Comparison of ENCODE assay signal across 26 cellular contexts in the genomic region with DNA sequence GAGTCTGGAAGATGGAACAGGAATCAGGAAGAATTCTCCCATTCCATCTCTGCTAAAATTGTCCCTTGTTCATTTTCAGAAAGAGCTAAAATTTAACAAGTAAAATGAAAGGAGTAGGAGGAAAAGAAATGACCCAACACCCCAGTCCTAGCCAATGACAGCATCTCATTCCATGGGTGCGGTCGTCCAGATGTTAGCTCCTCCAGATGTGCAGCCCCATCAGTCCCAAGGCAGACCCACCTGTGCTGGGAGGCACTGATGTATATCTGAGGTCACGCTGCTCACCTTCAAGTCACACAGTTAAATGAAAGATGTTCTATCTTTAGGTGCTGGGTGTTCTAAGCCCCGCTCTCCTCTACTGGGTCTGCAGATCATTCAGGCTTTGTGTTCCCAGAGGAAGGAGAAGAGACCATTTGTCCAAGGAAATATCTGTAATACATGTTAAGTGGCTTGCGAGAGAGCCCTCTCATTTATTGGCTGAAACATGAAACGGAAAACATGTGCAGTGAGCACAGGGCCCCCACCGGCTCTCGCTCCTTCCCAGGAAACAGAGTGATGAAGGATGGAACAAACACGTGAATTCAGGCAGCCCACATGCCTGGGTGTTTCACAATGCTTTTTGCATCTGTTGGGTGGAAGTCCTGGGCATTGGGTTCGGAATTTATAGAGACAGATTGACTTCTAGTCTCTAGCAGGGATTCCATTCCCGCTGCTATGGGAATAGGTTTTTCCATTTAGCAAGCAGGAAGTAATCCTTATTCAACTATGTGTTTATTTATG.
DNase-seq lines count a peak whose midpoint lies in the region; ATAC-seq, FAIRE-seq and TF ChIP-seq lines count a peak whose summit lies in the region.
"Had no signal": no experiment of that assay in that cellular context is flagged by ENCODE, and none has a peak within 500 bp of the region (broad histone marks: within the 10 kb centered on the region; RNA-seq: fewer than 3 reads in every experiment).

No MANE protein-coding gene starts in this region.

- ATAC-seq in K562 (no peak), HG03045 (IDR thresholded peaks at IDR 0.05; ENCODE audit: unreplicated experiment) (no peak)
- no peak for ATAC-seq in naive thymus-derived CD4-positive, alpha-beta T cell
- ATAC-seq: activated naive CD8-positive, alpha-beta T cell treated with anti-CD3 and anti-CD28 coated beads, Interleukin-2, amount 50 U/mL, for 24 hours; activated T-helper 17 cell treated with anti-CD3 and anti-CD28 coated beads, Interleukin-2, amount 50 U/mL, for 72 hours; natural killer cell treated with Interleukin-12 subunit alpha and Interleukin-12 subunit beta and Interleukin-15 and Interleukin-18, amount 100 ng/mL, for 72 hours; T-cell had no signal

- in situ Hi-C loops in K562 (cut with MboI) = no loop called here

- H3K4me3 Mint-ChIP-seq in naive thymus-derived CD4-positive, alpha-beta T cell = no peak overlapping the region
- H3K4me3 Mint-ChIP-seq: activated naive CD8-positive, alpha-beta T cell treated with anti-CD3 and anti-CD28 coated beads, Interleukin-2, amount 50 U/mL, for 24 hours; activated T-helper 17 cell treated with anti-CD3 and anti-CD28 coated beads, Interleukin-2, amount 50 U/mL, for 72 hours; natural killer cell treated with Interleukin-12 subunit alpha and Interleukin-12 subunit beta and Interleukin-15 and Interleukin-18, amount 100 ng/mL, for 72 hours; T-cell had no signal

- H3K27ac Mint-ChIP-seq in naive thymus-derived CD4-positive, alpha-beta T cell = no peak overlapping the region
- H3K27ac Mint-ChIP-seq: activated naive CD8-positive, alpha-beta T cell treated with anti-CD3 and anti-CD28 coated beads, Interleukin-2, amount 50 U/mL, for 24 hours; activated T-helper 17 cell treated with anti-CD3 and anti-CD28 coated beads, Interleukin-2, amount 50 U/mL, for 72 hours; natural killer cell treated with Interleukin-12 subunit alpha and Interleukin-12 subunit beta and Interleukin-15 and Interleukin-18, amount 100 ng/mL, for 72 hours; progenitor cell of endocrine pancreas; T-cell had no signal

- no peak for TF ChIP-seq RAD21 in K562 (CRISPR knock-in tag; conservative IDR thresholded peaks at IDR 0.05 in 1 of 2, IDR thresholded peaks at IDR 0.05 in 1 of 2)

- TF ChIP-seq POLR2A in K562 (conservative IDR thresholded peaks at IDR 0.05) (no peak), lower leg skin (IDR thresholded peaks at IDR 0.05) (no peak)

- H3K27me3 Mint-ChIP-seq in naive thymus-derived CD4-positive, alpha-beta T cell = peaks cover 0 to 4% (median 0%) of the 10 kb centered on the region in 5 donors
- H3K27me3 Mint-ChIP-seq: activated naive CD8-positive, alpha-beta T cell treated with anti-CD3 and anti-CD28 coated beads, Interleukin-2, amount 50 U/mL, for 24 hours; activated T-helper 17 cell treated with anti-CD3 and anti-CD28 coated beads, Interleukin-2, amount 50 U/mL, for 72 hours had no signal

- CTCF ChIA-PET in K562 (lab: Yijun Ruan, JAX; ENCODE audit: low intra/inter-chr PET ratio) = no interaction called here
- CTCF ChIA-PET in naive thymus-derived CD4-positive, alpha-beta T cell (lab: Charles Lee) = no interaction called here

- BruUV-seq in K562 (replicated peaks; lab: Mats Ljungman, UMichigan) = no TSS peak

- no peak for TF ChIP-seq CTCF in K562 (IDR thresholded peaks at IDR 0.05 in 2 of 3, conservative IDR thresholded peaks at IDR 0.05 in 1 of 3; ENCODE audit: insufficient read depth in 2 of 3, low read depth in 1 of 3, low read length in 3 of 3)
- TF ChIP-seq CTCF in lower leg skin (IDR thresholded peaks at IDR 0.05) = no peak

- no peak overlapping the region for H3K27ac ChIP-seq in K562 (ENCODE audit: extremely low read depth, low read depth, low read length)
- no peak overlapping the region for H3K27ac ChIP-seq in naive thymus-derived CD4-positive, alpha-beta T cell (ENCODE audit: low read depth, low read length)
- H3K27ac ChIP-seq: cardiac muscle cell, heart left ventricle, spleen had no signal

- H4K20me1 ChIP-seq in K562 (replicated peaks; ENCODE audit: control insufficient read depth, insufficient read depth, low read length) = no peaks in the 10 kb centered on the region

- intact Hi-C loops in K562 (cut with micrococcal nuclease) = no loop called here
- intact Hi-C loops in lower leg skin (cut with DNase I; ENCODE audit: low total_unique reads) = no loop called here
- intact Hi-C loops in naive thymus-derived CD4-positive, alpha-beta T cell (cut with micrococcal nuclease) = no loop called here

- POLR2A ChIA-PET in K562 (lab: Yijun Ruan, JAX) = interaction anchor here (0.6 kb wide), 1 partner anchor 50 kb away, joined by 3 read pairs; no protein-coding TSS in a partner anchor
- POLR2A ChIA-PET in naive thymus-derived CD4-positive, alpha-beta T cell (lab: Charles Lee) = no interaction called here

- H3K9me1 ChIP-seq in K562 (ENCODE audit: control insufficient read depth, insufficient read depth, low read length) = no peaks in the 10 kb centered on the region

- no peak overlapping the region for H3K4me2 ChIP-seq in K562 (ENCODE audit: insufficient read depth, low read length)

- TF ChIP-seq EP300 in K562 (IDR thresholded peaks at IDR 0.05; ENCODE audit: low read length) = no peak

- H3K36me3 ChIP-seq in K562 (ENCODE audit: control insufficient read depth, insufficient read depth, low read length) = no peaks in the 10 kb centered on the region
- no peaks in the 10 kb centered on the region for H3K36me3 ChIP-seq in naive thymus-derived CD4-positive, alpha-beta T cell (ENCODE audit: control insufficient read depth in 2 of 3, insufficient read depth in 3 of 3, low read length in 3 of 3)
- H3K36me3 ChIP-seq: cardiac muscle cell, heart left ventricle, spleen had no signal

- H3K9me3 Mint-ChIP-seq in naive thymus-derived CD4-positive, alpha-beta T cell = peaks cover 0 to 2% (median 0%) of the 10 kb centered on the region in 11 donors
- H3K9me3 Mint-ChIP-seq: activated naive CD8-positive, alpha-beta T cell treated with anti-CD3 and anti-CD28 coated beads, Interleukin-2, amount 50 U/mL, for 24 hours; activated T-helper 17 cell treated with anti-CD3 and anti-CD28 coated beads, Interleukin-2, amount 50 U/mL, for 72 hours; natural killer cell treated with Interleukin-12 subunit alpha and Interleukin-12 subunit beta and Interleukin-15 and Interleukin-18, amount 100 ng/mL, for 72 hours; T-cell had no signal

- H3K9me3 ChIP-seq in K562 (replicated peaks; ENCODE audit: control insufficient read depth, insufficient read depth, low read depth, low read length) = no peaks in the 10 kb centered on the region
- H3K9me3 ChIP-seq in naive thymus-derived CD4-positive, alpha-beta T cell (ENCODE audit: control insufficient read depth in 2 of 3, low read length in 3 of 3) = no peaks in the 10 kb centered on the region
- H3K9me3 ChIP-seq: heart left ventricle, spleen had no signal

- no peaks in the 10 kb centered on the region for H3K36me3 Mint-ChIP-seq in naive thymus-derived CD4-positive, alpha-beta T cell
- H3K36me3 Mint-ChIP-seq: natural killer cell treated with Interleukin-12 subunit alpha and Interleukin-12 subunit beta and Interleukin-15 and Interleukin-18, amount 100 ng/mL, for 72 hours; T-cell had no signal

- no peak overlapping the region for H3K4me3 ChIP-seq in K562
- no peak overlapping the region for H3K4me3 ChIP-seq in lower leg skin (ENCODE audit: low read depth, poor library complexity, severe bottlenecking)
- H3K4me3 ChIP-seq in skeletal muscle cell (ENCODE audit: low read depth, low read length) = no peak overlapping the region
- H3K4me3 ChIP-seq in naive thymus-derived CD4-positive, alpha-beta T cell (ENCODE audit: low read length) = no peak overlapping the region
- H3K4me3 ChIP-seq: cardiac muscle cell, heart left ventricle, spleen had no signal

- H3K4me1 ChIP-seq in K562 (replicated peaks in 1 of 2; ENCODE audit: control insufficient read depth in 2 of 2, insufficient read depth in 2 of 2, low read length in 2 of 2) = peaks cover 0 to 16% of the 10 kb centered on the region in 2 experiments; a peak in 2 of 5 replicates
- no peaks in the 10 kb centered on the region for H3K4me1 ChIP-seq in naive thymus-derived CD4-positive, alpha-beta T cell (ENCODE audit: control insufficient read depth in 2 of 2, insufficient read depth in 2 of 2, low read length in 2 of 2)
- H3K4me1 ChIP-seq: spleen had no signal

- 16% methylated on average over 11 of the region's 11 CpGs for WGBS in K562 (ENCODE audit: insufficient coverage, low coverage, missing lambda C conversion rate)
- 62 to 69% methylated on average over 11 of the region's 11 CpGs for WGBS in lower leg skin, 2 donors

- no peaks in the 10 kb centered on the region for H3K27me3 ChIP-seq in K562 (ENCODE audit: control insufficient read depth in 2 of 2, insufficient read depth in 2 of 2, low read length in 2 of 2)
- no peaks in the 10 kb centered on the region for H3K27me3 ChIP-seq in naive thymus-derived CD4-positive, alpha-beta T cell (ENCODE audit: control insufficient read depth in 2 of 2, insufficient read depth in 2 of 2, low read length in 2 of 2)
- H3K27me3 ChIP-seq: cardiac muscle cell, heart left ventricle had no signal

- no peak for FAIRE-seq in K562 (lab: Jason Lieb, UNC)

- H3K9ac ChIP-seq in K562 (ENCODE audit: insufficient read depth in 1 of 2, low read depth in 2 of 2, low read length in 2 of 2) = no peak overlapping the region

- no peak overlapping the region for H2AFZ ChIP-seq in K562 (ENCODE audit: low read depth, low read length)

- DNase-seq in EH (ENCODE audit: low read depth) (peak; percentile 68), K562 (ENCODE audit: extremely low read depth in 1 of 4, low spot score in 3 of 4) (peak in 3 of 4 experiments; percentile 6 to 15 (median 9)), lower leg skin (ENCODE audit: low spot score in 2 of 2) (peak; percentile 41 to 89), skeletal muscle cell (ENCODE audit: low read depth) (peak; percentile 36), HUDEP-2 (lab: John Stamatoyannopoulos, UW; ENCODE audit: unreplicated experiment in 76 of 76) (no peak)
- no peak for DNase-seq in naive thymus-derived CD4-positive, alpha-beta T cell
- DNase-seq in stimulated activated CD4-positive, alpha-beta T cell treated with anti-CD3 and anti-CD28 coated beads, Interleukin-4, amount 100 ng/mL, for 4 hours = no peak
- DNase-seq: activated CD4-positive, alpha-beta T cell treated with anti-CD3 and anti-CD28 coated beads for 48 hours; activated naive CD8-positive, alpha-beta T cell treated with anti-CD3 and anti-CD28 coated beads, Interleukin-2, amount 50 U/mL, for 24 hours; COR-L47; DND-41; effector CD4-positive, alpha-beta T cell; heart left ventricle; islet precursor cell; NCI-H1092 treated with DMSO at 0.1 percent for 48 hours; NCI-H2081; NCI-H510A; spleen; stimulated activated CD8-positive, alpha-beta memory T cell treated with anti-CD3 and anti-CD28 coated beads, Interleukin-4, amount 100 ng/mL, for 48 hours; substantia nigra; T-cell had no signal

- H3K4me1 Mint-ChIP-seq in naive thymus-derived CD4-positive, alpha-beta T cell = no peaks in the 10 kb centered on the region
- H3K4me1 Mint-ChIP-seq: activated naive CD8-positive, alpha-beta T cell treated with anti-CD3 and anti-CD28 coated beads, Interleukin-2, amount 50 U/mL, for 24 hours; activated T-helper 17 cell treated with anti-CD3 and anti-CD28 coated beads, Interleukin-2, amount 50 U/mL, for 72 hours; T-cell had no signal

- H3K79me2 ChIP-seq in K562 (ENCODE audit: control insufficient read depth, insufficient read depth, low read length) = no peaks in the 10 kb centered on the region

TF ChIP-seq in K562, 482 proteins besides CTCF, POLR2A, EP300 and RAD21 (continues in another document):
- TF ChIP-seq CBFA2T3 (IDR thresholded peaks at IDR 0.05) = peak; percentile 36

Comparison
In these comparisons a context has a peak if more than half of its experiments do, and no peak if none do; other contexts are left out.
1. DNase-seq: peak in EH (single experiment), K562 (3 of 4), lower leg skin (2 of 2) and skeletal muscle cell (single experiment); none in naive thymus-derived CD4-positive, alpha-beta T cell (0 of 9), stimulated activated CD4-positive, alpha-beta T cell treated with anti-CD3 and anti-CD28 coated beads, Interleukin-4, amount 100 ng/mL, for 4 hours (0 of 2) and HUDEP-2 (0 of 76).